ENCODE assay signal across 9 cellular contexts in genomic region chr2:113273031-113273551, GRCh38. TPM values are rescaled to one million over a fixed set of nuclear protein-coding genes. Genes with fewer than 3 reads are reported as not detected.
A peak's percentile ranks its signal among the peaks of the same experiment; 100 is the strongest.
DNase-seq lines count a peak whose midpoint lies in the region; ATAC-seq and TF ChIP-seq lines count a peak whose summit lies in the region.
"Had no signal": no experiment of that assay in that cellular context is flagged by ENCODE, and none has a peak within 500 bp of the region (broad histone marks: within the 10 kb centered on the region; RNA-seq: fewer than 3 reads in every experiment).

No MANE protein-coding gene starts in this region.

- no peak overlapping the region for H4K8ac ChIP-seq in mesendoderm (ENCODE audit: low read depth, low read length)

- H3K36me3 ChIP-seq in HUES48 (ENCODE audit: control insufficient read depth, insufficient read depth, low read length) (no peaks in the 10 kb centered on the region), mesendoderm (ENCODE audit: control insufficient read depth, insufficient read depth, low read length) (no peaks in the 10 kb centered on the region), testis (ENCODE audit: low read depth, missing control alignments) (no peaks in the 10 kb centered on the region)

- no peak overlapping the region for H3K56ac ChIP-seq in mesendoderm (ENCODE audit: low read length)

- peaks cover 25% of the 10 kb centered on the region for H3K4me1 Mint-ChIP-seq in activated naive CD8-positive, alpha-beta T cell treated with anti-CD3 and anti-CD28 coated beads, Interleukin-2, amount 50 U/mL, for 24 hours

- no peak overlapping the region for H3K4ac ChIP-seq in mesendoderm (ENCODE audit: low read depth, low read length)

- no peak overlapping the region for H3K23ac ChIP-seq in mesendoderm (ENCODE audit: low read length)

- no peak overlapping the region for H2BK5ac ChIP-seq in mesendoderm (ENCODE audit: low read length)

- H3K9me3 ChIP-seq in HUES48 (ENCODE audit: control insufficient read depth, insufficient read depth, low read length) (no peaks in the 10 kb centered on the region), testis (no peaks in the 10 kb centered on the region)

- no peaks in the 10 kb centered on the region for H3K79me2 ChIP-seq in mesendoderm (ENCODE audit: control insufficient read depth, insufficient read depth, low read length)

- H3K4me3 ChIP-seq in HUES48 (ENCODE audit: low read depth, low read length) (peak overlapping the region; percentile 17; the same call in 1 of the 2 replicates), mesendoderm (ENCODE audit: low read length) (no peak overlapping the region), testis (no peak overlapping the region)

- no peak overlapping the region for H2BK120ac ChIP-seq in mesendoderm (ENCODE audit: low read depth, low read length)

- H3K4me1 ChIP-seq in HUES48 (ENCODE audit: control insufficient read depth, insufficient read depth, low read length): peaks cover 19% of the 10 kb centered on the region
- peaks cover 4% of the 10 kb centered on the region for H3K4me1 ChIP-seq in mesendoderm (ENCODE audit: control insufficient read depth, low read depth, low read length)
- H3K4me1 ChIP-seq in testis: peaks cover 4% of the 10 kb centered on the region

- DNase-seq in EL (peak; percentile 31), mesendoderm (peak; percentile 80), testis (no peak), NCI-H524 treated with DMSO at 0.1 percent for 48 hours (lab: John Stamatoyannopoulos, UW) (no peak), superior temporal gyrus (ENCODE audit: extremely low spot score) (no peak)
- DNase-seq in activated naive CD8-positive, alpha-beta T cell treated with anti-CD3 and anti-CD28 coated beads, Interleukin-2, amount 50 U/mL, for 24 hours: no peak

- intact Hi-C loops in testis (cut with DNase I; ENCODE audit: low total_unique reads): no loop called here

- WGBS in mesendoderm (ENCODE audit: extremely low coverage, insufficient coverage, low lambda C conversion rate): no CpG with 5 or more reads among the region's 8 CpGs
- 29 to 31% methylated on average over 8 of the region's 8 CpGs for WGBS in testis, 2 donors

- no peaks in the 10 kb centered on the region for H3K9me3 Mint-ChIP-seq in activated naive CD8-positive, alpha-beta T cell treated with anti-CD3 and anti-CD28 coated beads, Interleukin-2, amount 50 U/mL, for 24 hours
- H3K9me3 Mint-ChIP-seq: activated naive CD4-positive, alpha-beta T cell treated with anti-CD3 and anti-CD28 coated beads, Interleukin-2, amount 50 U/mL, for 24 hours had no signal

- H3K27ac Mint-ChIP-seq in activated naive CD8-positive, alpha-beta T cell treated with anti-CD3 and anti-CD28 coated beads, Interleukin-2, amount 50 U/mL, for 24 hours: no peak overlapping the region
- H3K27ac Mint-ChIP-seq: activated naive CD4-positive, alpha-beta T cell treated with anti-CD3 and anti-CD28 coated beads, Interleukin-2, amount 50 U/mL, for 24 hours had no signal

- no peaks in the 10 kb centered on the region for H3K79me1 ChIP-seq in mesendoderm (ENCODE audit: low read length)

- H3K27ac ChIP-seq in HUES48 (ENCODE audit: low read depth, low read length) (no peak overlapping the region), mesendoderm (ENCODE audit: low read depth, low read length) (no peak overlapping the region), testis (no peak overlapping the region)

- TF ChIP-seq POLR2A in testis (IDR thresholded peaks at IDR 0.05): no peak

- H3K18ac ChIP-seq in mesendoderm (ENCODE audit: low read length): no peak overlapping the region

- peak; percentile 70 for ATAC-seq in activated naive CD8-positive, alpha-beta T cell treated with anti-CD3 and anti-CD28 coated beads, Interleukin-2, amount 50 U/mL, for 24 hours
- ATAC-seq in GM21529 (IDR thresholded peaks at IDR 0.05; ENCODE audit: unreplicated experiment): no peak

- no peak overlapping the region for H2AK5ac ChIP-seq in mesendoderm (ENCODE audit: low read length)

- H3K36me3 Mint-ChIP-seq in activated naive CD8-positive, alpha-beta T cell treated with anti-CD3 and anti-CD28 coated beads, Interleukin-2, amount 50 U/mL, for 24 hours (ENCODE audit: low read depth): no peaks in the 10 kb centered on the region

- peaks cover 55% of the 10 kb centered on the region for H3K27me3 Mint-ChIP-seq in activated naive CD8-positive, alpha-beta T cell treated with anti-CD3 and anti-CD28 coated beads, Interleukin-2, amount 50 U/mL, for 24 hours

- no peak overlapping the region for H3K4me3 Mint-ChIP-seq in activated naive CD8-positive, alpha-beta T cell treated with anti-CD3 and anti-CD28 coated beads, Interleukin-2, amount 50 U/mL, for 24 hours
- H3K4me3 Mint-ChIP-seq: activated naive CD4-positive, alpha-beta T cell treated with anti-CD3 and anti-CD28 coated beads, Interleukin-2, amount 50 U/mL, for 24 hours had no signal

- H3K27me3 ChIP-seq in HUES48 (ENCODE audit: control insufficient read depth, insufficient read depth, low read length): peaks cover 94% of the 10 kb centered on the region
- peaks cover 47% of the 10 kb centered on the region for H3K27me3 ChIP-seq in mesendoderm (ENCODE audit: insufficient read depth, low read length, poor library complexity)
- no peaks in the 10 kb centered on the region for H3K27me3 ChIP-seq in testis

- H3K4me2 ChIP-seq in mesendoderm (ENCODE audit: low read length): no peak overlapping the region

- no peak overlapping the region for H3K9ac ChIP-seq in HUES48 (ENCODE audit: low read depth, low read length)
- H3K9ac ChIP-seq in mesendoderm (ENCODE audit: low read length): no peak overlapping the region

- no peak overlapping the region for H4K5ac ChIP-seq in mesendoderm (ENCODE audit: low read length)

- no peak overlapping the region for H2BK15ac ChIP-seq in mesendoderm (replicated peaks; ENCODE audit: low read depth)

- TF ChIP-seq CTCF in testis (IDR thresholded peaks at IDR 0.05): no peak

RNA-seq across cellular contexts. Expression of gene PAX8, which starts 5.6 kb away (rescaled TPM):
- polyA plus RNA-seq in mesendoderm (2013, experiment 1 of 2): 0.06 TPM
- polyA plus RNA-seq in mesendoderm (2013, experiment 2 of 2): 0.08 TPM
- total RNA-seq in testis: 1 to 10 TPM; 4.7 to 5.4 TPM
- polyA plus RNA-seq in testis (ENCODE audit: insufficient read depth, low read depth, low replicate concordance): 22.3 TPM

Comparison
In these comparisons a context has a peak if more than half of its experiments do, and no peak if none do; other contexts are left out.
1. DNase-seq: peak in EL (single experiment) and mesendoderm (single experiment); none in activated naive CD8-positive, alpha-beta T cell treated with anti-CD3 and anti-CD28 coated beads, Interleukin-2, amount 50 U/mL, for 24 hours (single experiment), testis (single experiment), NCI-H524 treated with DMSO at 0.1 percent for 48 hours (single experiment) and superior temporal gyrus (single experiment).